ENCODE assay signal across 1 cellular context in the genomic region with DNA sequence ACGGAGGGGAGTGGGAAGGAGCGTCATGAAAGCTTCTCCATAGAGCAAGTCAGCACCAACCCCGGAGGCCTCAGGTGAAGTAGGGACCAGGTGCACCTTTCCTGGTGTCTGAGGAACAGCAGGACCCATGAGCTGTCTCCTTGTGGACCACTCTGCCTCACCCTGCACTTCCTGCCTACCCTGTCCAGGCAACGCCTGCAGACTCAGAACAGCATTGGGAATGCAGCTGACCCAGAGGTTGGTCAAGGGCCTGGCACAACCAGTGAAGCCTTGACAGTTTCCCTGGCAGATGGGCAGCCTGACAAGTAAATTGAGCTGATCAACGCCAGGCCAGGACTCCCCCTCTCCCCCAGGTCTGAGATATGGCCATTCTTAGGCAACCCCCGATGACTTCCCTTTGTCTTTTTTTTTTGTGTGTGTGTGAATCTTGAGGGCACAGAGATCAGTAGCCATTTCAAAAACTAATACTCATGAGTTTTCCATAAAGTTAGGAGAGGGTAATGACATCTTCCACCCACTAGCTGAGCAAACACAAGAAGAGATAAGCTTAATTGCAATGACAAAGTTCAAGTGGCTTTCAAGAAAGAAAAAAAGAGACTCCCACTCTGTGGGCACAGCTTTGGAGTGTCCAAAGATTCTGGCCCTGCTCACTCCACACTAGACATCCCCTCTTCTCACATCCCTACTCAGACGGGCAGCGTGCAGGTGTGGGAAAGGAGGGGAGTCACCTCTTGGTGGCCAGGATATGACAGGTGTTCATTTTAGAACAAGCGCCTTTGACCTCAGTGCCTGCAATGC.
TF ChIP-seq lines count a peak whose summit lies in the region.

No MANE protein-coding gene starts in this region.

TF ChIP-seq in liver, 16 proteins besides CTCF, POLR2A, EP300 and RAD21 (continued from another document):
- peak in 1 of 2 donors; percentile 67 for TF ChIP-seq JUND (IDR thresholded peaks at IDR 0.05)
- TF ChIP-seq, protein P1, sequence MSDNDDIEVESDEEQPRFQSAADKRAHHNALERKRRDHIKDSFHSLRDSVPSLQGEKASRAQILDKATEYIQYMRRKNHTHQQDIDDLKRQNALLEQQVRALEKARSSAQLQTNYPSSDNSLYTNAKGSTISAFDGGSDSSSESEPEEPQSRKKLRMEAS (IDR thresholded peaks at IDR 0.05): peak; percentile 40
- TF ChIP-seq TAF1 (conservative IDR thresholded peaks at IDR 0.05): no peak
- peak; percentile 40 for TF ChIP-seq FOXA2 (IDR thresholded peaks at IDR 0.05)
- TF ChIP-seq SP1 (IDR thresholded peaks at IDR 0.05): peak; percentile 80
- TF ChIP-seq NR2F2 (IDR thresholded peaks at IDR 0.05): peak; percentile 28
- peak in 1 of 2 donors; percentile 44 for TF ChIP-seq EGR1 (IDR thresholded peaks at IDR 0.05; ENCODE audit: low read depth in 2 of 2)
- TF ChIP-seq YY1 (IDR thresholded peaks at IDR 0.05): peak; percentile 76
- TF ChIP-seq, protein P2, sequence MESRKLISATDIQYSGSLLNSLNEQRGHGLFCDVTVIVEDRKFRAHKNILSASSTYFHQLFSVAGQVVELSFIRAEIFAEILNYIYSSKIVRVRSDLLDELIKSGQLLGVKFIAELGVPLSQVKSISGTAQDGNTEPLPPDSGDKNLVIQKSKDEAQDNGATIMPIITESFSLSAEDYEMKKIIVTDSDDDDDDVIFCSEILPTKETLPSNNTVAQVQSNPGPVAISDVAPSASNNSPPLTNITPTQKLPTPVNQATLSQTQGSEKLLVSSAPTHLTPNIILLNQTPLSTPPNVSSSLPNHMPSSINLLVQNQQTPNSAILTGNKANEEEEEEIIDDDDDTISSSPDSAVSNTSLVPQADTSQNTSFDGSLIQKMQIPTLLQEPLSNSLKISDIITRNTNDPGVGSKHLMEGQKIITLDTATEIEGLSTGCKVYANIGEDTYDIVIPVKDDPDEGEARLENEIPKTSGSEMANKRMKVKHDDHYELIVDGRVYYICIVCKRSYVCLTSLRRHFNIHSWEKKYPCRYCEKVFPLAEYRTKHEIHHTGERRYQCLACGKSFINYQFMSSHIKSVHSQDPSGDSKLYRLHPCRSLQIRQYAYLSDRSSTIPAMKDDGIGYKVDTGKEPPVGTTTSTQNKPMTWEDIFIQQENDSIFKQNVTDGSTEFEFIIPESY (IDR thresholded peaks at IDR 0.05): peak; percentile 32
